In the genomic region with DNA sequence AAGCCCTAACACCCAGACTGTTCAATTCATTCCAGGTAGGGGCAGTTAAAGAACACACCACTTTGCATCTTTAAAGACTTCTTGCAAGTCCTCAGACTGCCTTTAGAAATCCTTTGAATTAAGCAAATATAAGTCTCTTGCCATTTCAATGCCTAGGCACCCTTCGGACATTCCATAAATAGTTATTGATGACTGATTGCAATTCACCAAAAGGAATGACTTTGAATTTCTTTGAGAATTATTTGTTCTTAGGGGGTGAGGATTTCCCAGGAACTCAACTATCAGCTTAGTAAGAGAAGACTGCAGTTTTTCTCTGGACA, we compare ENCODE assay signal across 1 cellular context.
TF ChIP-seq lines count a peak whose summit lies in the region.

No MANE protein-coding gene starts in this region.

TF ChIP-seq in WTC11, 78 proteins besides CTCF, POLR2A, EP300 and RAD21 (continued from another document):
- TF ChIP-seq, protein P1, sequence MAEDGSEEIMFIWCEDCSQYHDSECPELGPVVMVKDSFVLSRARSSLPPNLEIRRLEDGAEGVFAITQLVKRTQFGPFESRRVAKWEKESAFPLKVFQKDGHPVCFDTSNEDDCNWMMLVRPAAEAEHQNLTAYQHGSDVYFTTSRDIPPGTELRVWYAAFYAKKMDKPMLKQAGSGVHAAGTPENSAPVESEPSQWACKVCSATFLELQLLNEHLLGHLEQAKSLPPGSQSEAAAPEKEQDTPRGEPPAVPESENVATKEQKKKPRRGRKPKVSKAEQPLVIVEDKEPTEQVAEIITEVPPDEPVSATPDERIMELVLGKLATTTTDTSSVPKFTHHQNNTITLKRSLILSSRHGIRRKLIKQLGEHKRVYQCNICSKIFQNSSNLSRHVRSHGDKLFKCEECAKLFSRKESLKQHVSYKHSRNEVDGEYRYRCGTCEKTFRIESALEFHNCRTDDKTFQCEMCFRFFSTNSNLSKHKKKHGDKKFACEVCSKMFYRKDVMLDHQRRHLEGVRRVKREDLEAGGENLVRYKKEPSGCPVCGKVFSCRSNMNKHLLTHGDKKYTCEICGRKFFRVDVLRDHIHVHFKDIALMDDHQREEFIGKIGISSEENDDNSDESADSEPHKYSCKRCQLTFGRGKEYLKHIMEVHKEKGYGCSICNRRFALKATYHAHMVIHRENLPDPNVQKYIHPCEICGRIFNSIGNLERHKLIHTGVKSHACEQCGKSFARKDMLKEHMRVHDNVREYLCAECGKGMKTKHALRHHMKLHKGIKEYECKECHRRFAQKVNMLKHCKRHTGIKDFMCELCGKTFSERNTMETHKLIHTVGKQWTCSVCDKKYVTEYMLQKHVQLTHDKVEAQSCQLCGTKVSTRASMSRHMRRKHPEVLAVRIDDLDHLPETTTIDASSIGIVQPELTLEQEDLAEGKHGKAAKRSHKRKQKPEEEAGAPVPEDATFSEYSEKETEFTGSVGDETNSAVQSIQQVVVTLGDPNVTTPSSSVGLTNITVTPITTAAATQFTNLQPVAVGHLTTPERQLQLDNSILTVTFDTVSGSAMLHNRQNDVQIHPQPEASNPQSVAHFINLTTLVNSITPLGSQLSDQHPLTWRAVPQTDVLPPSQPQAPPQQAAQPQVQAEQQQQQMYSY (CRISPR knock-in tag; IDR thresholded peaks at IDR 0.05), result no peak
- TF ChIP-seq NR1H2 (CRISPR knock-in tag; IDR thresholded peaks at IDR 0.05) (no peak), CREM (CRISPR knock-in tag; IDR thresholded peaks at IDR 0.05) (no peak), ZNF263 (CRISPR knock-in tag; IDR thresholded peaks at IDR 0.05; ENCODE audit: low read depth) (no peak), E2F1 (CRISPR knock-in tag; IDR thresholded peaks at IDR 0.05) (no peak), GABPB1 (CRISPR knock-in tag; IDR thresholded peaks at IDR 0.05) (no peak), ATF3 (CRISPR knock-in tag; conservative IDR thresholded peaks at IDR 0.05) (no peak)
- TF ChIP-seq, protein P2, sequence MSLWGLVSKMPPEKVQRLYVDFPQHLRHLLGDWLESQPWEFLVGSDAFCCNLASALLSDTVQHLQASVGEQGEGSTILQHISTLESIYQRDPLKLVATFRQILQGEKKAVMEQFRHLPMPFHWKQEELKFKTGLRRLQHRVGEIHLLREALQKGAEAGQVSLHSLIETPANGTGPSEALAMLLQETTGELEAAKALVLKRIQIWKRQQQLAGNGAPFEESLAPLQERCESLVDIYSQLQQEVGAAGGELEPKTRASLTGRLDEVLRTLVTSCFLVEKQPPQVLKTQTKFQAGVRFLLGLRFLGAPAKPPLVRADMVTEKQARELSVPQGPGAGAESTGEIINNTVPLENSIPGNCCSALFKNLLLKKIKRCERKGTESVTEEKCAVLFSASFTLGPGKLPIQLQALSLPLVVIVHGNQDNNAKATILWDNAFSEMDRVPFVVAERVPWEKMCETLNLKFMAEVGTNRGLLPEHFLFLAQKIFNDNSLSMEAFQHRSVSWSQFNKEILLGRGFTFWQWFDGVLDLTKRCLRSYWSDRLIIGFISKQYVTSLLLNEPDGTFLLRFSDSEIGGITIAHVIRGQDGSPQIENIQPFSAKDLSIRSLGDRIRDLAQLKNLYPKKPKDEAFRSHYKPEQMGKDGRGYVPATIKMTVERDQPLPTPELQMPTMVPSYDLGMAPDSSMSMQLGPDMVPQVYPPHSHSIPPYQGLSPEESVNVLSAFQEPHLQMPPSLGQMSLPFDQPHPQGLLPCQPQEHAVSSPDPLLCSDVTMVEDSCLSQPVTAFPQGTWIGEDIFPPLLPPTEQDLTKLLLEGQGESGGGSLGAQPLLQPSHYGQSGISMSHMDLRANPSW (CRISPR knock-in tag; conservative IDR thresholded peaks at IDR 0.05; ENCODE audit: low read depth), result no peak
- TF ChIP-seq, protein P3, sequence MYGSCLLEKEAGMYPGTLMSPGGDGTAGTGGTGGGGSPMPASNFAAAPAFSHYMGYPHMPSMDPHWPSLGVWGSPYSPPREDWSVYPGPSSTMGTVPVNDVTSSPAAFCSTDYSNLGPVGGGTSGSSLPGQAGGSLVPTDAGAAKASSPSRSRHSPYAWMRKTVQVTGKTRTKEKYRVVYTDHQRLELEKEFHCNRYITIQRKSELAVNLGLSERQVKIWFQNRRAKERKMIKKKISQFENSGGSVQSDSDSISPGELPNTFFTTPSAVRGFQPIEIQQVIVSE (CRISPR knock-in tag; IDR thresholded peaks at IDR 0.05; ENCODE audit: borderline replicate concordance), result no peak
- TF ChIP-seq, protein P4, sequence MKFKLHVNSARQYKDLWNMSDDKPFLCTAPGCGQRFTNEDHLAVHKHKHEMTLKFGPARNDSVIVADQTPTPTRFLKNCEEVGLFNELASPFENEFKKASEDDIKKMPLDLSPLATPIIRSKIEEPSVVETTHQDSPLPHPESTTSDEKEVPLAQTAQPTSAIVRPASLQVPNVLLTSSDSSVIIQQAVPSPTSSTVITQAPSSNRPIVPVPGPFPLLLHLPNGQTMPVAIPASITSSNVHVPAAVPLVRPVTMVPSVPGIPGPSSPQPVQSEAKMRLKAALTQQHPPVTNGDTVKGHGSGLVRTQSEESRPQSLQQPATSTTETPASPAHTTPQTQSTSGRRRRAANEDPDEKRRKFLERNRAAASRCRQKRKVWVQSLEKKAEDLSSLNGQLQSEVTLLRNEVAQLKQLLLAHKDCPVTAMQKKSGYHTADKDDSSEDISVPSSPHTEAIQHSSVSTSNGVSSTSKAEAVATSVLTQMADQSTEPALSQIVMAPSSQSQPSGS (CRISPR knock-in tag; IDR thresholded peaks at IDR 0.05; ENCODE audit: borderline replicate concordance, low read depth), result no peak
- TF ChIP-seq, protein P5, sequence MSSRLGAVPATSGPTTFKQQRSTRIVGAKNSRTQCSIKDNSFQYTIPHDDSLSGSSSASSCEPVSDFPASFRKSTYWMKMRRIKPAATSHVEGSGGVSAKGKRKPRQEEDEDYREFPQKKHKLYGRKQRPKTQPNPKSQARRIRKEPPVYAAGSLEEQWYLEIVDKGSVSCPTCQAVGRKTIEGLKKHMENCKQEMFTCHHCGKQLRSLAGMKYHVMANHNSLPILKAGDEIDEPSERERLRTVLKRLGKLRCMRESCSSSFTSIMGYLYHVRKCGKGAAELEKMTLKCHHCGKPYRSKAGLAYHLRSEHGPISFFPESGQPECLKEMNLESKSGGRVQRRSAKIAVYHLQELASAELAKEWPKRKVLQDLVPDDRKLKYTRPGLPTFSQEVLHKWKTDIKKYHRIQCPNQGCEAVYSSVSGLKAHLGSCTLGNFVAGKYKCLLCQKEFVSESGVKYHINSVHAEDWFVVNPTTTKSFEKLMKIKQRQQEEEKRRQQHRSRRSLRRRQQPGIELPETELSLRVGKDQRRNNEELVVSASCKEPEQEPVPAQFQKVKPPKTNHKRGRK (CRISPR knock-in tag; IDR thresholded peaks at IDR 0.05; ENCODE audit: borderline replicate concordance), result no peak
